8 cellular contexts compared by ENCODE assay signal in genomic region chr14:69400154-69400553, GRCh38. TPM values are rescaled to one million over a fixed set of nuclear protein-coding genes. Genes with fewer than 3 reads are reported as not detected.
DNase-seq lines count a peak whose midpoint lies in the region; ATAC-seq and TF ChIP-seq lines count a peak whose summit lies in the region.

No MANE protein-coding gene starts in this region.

- peak overlapping the region; percentile 97 for H3K4me2 ChIP-seq in PC-9
- peak overlapping the region; percentile 39 for H3K4me2 ChIP-seq in trophoblast cell (ENCODE audit: low read length)

- CTCF ChIA-PET in PC-9 (lab: Charles Lee) = no interaction called here

- H3K4me3 Mint-ChIP-seq in endodermal cell = peak overlapping the region; percentile 93

- peaks cover 95% of the 10 kb centered on the region for H3K79me2 ChIP-seq in PC-9 (ENCODE audit: low read depth)
- peaks cover 16% of the 10 kb centered on the region for H3K79me2 ChIP-seq in trophoblast cell (ENCODE audit: control insufficient read depth, insufficient read depth, low read length, poor library complexity)

- H3K23ac ChIP-seq in trophoblast cell (ENCODE audit: low read length) = no peak overlapping the region

- peaks cover 6% of the 10 kb centered on the region; the same call in 1 of the 2 replicates for H3F3A ChIP-seq in PC-9 (ENCODE audit: insufficient read depth, low read depth)

- H2BK120ac ChIP-seq in trophoblast cell (ENCODE audit: insufficient read depth, low read length, poor library complexity) = no peak overlapping the region

- no peak overlapping the region for H2BK5ac ChIP-seq in trophoblast cell (ENCODE audit: low read depth, low read length, poor library complexity)

- no peak overlapping the region for H4K12ac ChIP-seq in trophoblast cell (ENCODE audit: low read depth, low read length)

- H4K91ac ChIP-seq in trophoblast cell (ENCODE audit: low read depth, low read length) = no peak overlapping the region

- H3K4me1 Mint-ChIP-seq in endodermal cell = peaks cover 27% of the 10 kb centered on the region

- no peak overlapping the region for H3K14ac ChIP-seq in trophoblast cell (ENCODE audit: low read length)

- H3K4me1 ChIP-seq in PC-9 (replicated peaks; ENCODE audit: insufficient read depth) = peaks cover 46% of the 10 kb centered on the region
- H3K4me1 ChIP-seq in endodermal cell (ENCODE audit: control insufficient read depth, insufficient read depth, low read length) = no peaks in the 10 kb centered on the region
- peaks cover 3 to 16% of the 10 kb centered on the region in 2 experiments for H3K4me1 ChIP-seq in trophoblast cell (ENCODE audit: control insufficient read depth in 1 of 2, insufficient read depth in 2 of 2, low read length in 2 of 2)

- 88 to 91% methylated on average over 6 of the region's 6 CpGs for WGBS in endodermal cell (ENCODE audit: insufficient coverage in 1 of 2, insufficient read length in 1 of 2), 2 experiments
- no CpG with 5 or more reads among the region's 6 CpGs for WGBS in trophoblast cell (ENCODE audit: extremely low coverage, insufficient coverage, insufficient read length)

- no peak overlapping the region for H3K4ac ChIP-seq in trophoblast cell (ENCODE audit: low read depth, low read length)

- H3K79me1 ChIP-seq in trophoblast cell (ENCODE audit: low read length) = peaks cover 9% of the 10 kb centered on the region

- H3K4me3 ChIP-seq in GM12864 (ENCODE audit: low read depth, low read length) = peak overlapping the region; percentile 99; the same call in 1 of the 2 replicates
- H3K4me3 ChIP-seq in PC-9 = peak overlapping the region; percentile 96
- peak overlapping the region; percentile 95 for H3K4me3 ChIP-seq in endodermal cell (ENCODE audit: low read length)
- H3K4me3 ChIP-seq in trophoblast cell (ENCODE audit: low read depth, low read length) = no peak overlapping the region

- intact Hi-C loops in PC-9 (cut with micrococcal nuclease; ENCODE audit: unreplicated experiment) = no loop called here

- BruUV-seq in PC-9 (replicated peaks; lab: Mats Ljungman, UMichigan) = no TSS peak

- H3K9ac ChIP-seq in endodermal cell (ENCODE audit: extremely low read depth, low read length, poor library complexity, severe bottlenecking) = no peak overlapping the region
- no peak overlapping the region for H3K9ac ChIP-seq in trophoblast cell (ENCODE audit: low read length)

- POLR2A ChIA-PET in PC-9 (lab: Charles Lee; ENCODE audit: unreplicated experiment) = no interaction called here

- H4K8ac ChIP-seq in trophoblast cell (ENCODE audit: low read depth, low read length) = no peak overlapping the region

- peaks cover 24% of the 10 kb centered on the region for H3K36me3 Mint-ChIP-seq in endodermal cell (ENCODE audit: low read depth)

- H3K27me3 Mint-ChIP-seq in endodermal cell (ENCODE audit: insufficient read depth) = no peaks in the 10 kb centered on the region

- H3K9me3 ChIP-seq in PC-9 (ENCODE audit: insufficient read depth, low read depth) (no peaks in the 10 kb centered on the region), endodermal cell (ENCODE audit: control insufficient read depth, low read length) (no peaks in the 10 kb centered on the region), trophoblast cell (ENCODE audit: insufficient read depth, low read depth, low read length) (no peaks in the 10 kb centered on the region)

- H2BK12ac ChIP-seq in trophoblast cell (ENCODE audit: low read length) = no peak overlapping the region

- H3K27me3 ChIP-seq in PC-9 (ENCODE audit: insufficient read depth, low read depth) (no peaks in the 10 kb centered on the region), endodermal cell (ENCODE audit: control insufficient read depth, insufficient read depth, low read length, poor library complexity, severe bottlenecking) (no peaks in the 10 kb centered on the region), trophoblast cell (ENCODE audit: insufficient read depth, low read length) (no peaks in the 10 kb centered on the region)

- DNase-seq in GM12864 (ENCODE audit: low read depth) = no peak
- DNase-seq in PC-9 = no peak
- DNase-seq in endodermal cell = no peak
- no peak for DNase-seq in trophoblast cell
- no peak for DNase-seq in DMS114 treated with DMSO at 0.1 percent for 48 hours (lab: John Stamatoyannopoulos, UW; ENCODE audit: unreplicated experiment)
- DNase-seq in UCSD-AML1 (lab: John Stamatoyannopoulos, UW; ENCODE audit: unreplicated experiment) = no peak
- DNase-seq in mucosa of gallbladder (ENCODE audit: low spot score) = no peak

- no peak overlapping the region for H3K18ac ChIP-seq in trophoblast cell (ENCODE audit: low read length)

- no peak overlapping the region for H2AK5ac ChIP-seq in trophoblast cell (ENCODE audit: low read length)

- no peaks in the 10 kb centered on the region for H3K9me3 Mint-ChIP-seq in endodermal cell

- ATAC-seq in GM19395 (IDR thresholded peaks at IDR 0.05; ENCODE audit: unreplicated experiment) = no peak

- no peaks in the 10 kb centered on the region for H3K9me2 ChIP-seq in PC-9 (ENCODE audit: insufficient read depth)

- H4K20me1 ChIP-seq in PC-9 (ENCODE audit: insufficient read depth) = peaks cover 65% of the 10 kb centered on the region

- H3K27ac ChIP-seq in PC-9 (no peak overlapping the region), endodermal cell (ENCODE audit: low read depth, low read length) (no peak overlapping the region), trophoblast cell (ENCODE audit: low read depth, low read length) (no peak overlapping the region)

- peaks cover 18% of the 10 kb centered on the region; the same call in 1 of the 2 replicates for H3K36me3 ChIP-seq in PC-9 (ENCODE audit: low read depth)
- H3K36me3 ChIP-seq in endodermal cell (ENCODE audit: control insufficient read depth, insufficient read depth, low read length) = peaks cover 30% of the 10 kb centered on the region
- H3K36me3 ChIP-seq in trophoblast cell (ENCODE audit: control insufficient read depth in 1 of 2, insufficient read depth in 2 of 2, low read length in 2 of 2) = peaks cover 2 to 5% of the 10 kb centered on the region in 2 experiments

- no peak overlapping the region for H2AFZ ChIP-seq in PC-9
- H2AFZ ChIP-seq in trophoblast cell (ENCODE audit: insufficient read depth, low read length, poor library complexity) = no peak overlapping the region

- no peak for TF ChIP-seq CTCF in GM12864 (IDR thresholded peaks at IDR 0.05; ENCODE audit: low read depth, low read length, missing control alignments)
- TF ChIP-seq CTCF in PC-9 (conservative IDR thresholded peaks at IDR 0.05) = no peak
- no peak for TF ChIP-seq CTCF in endodermal cell (conservative IDR thresholded peaks at IDR 0.05)

- no peak overlapping the region for H3K27ac Mint-ChIP-seq in endodermal cell

RNA-seq across cellular contexts. Expression of gene SLC39A9, which starts 1.7 kb away (rescaled TPM):
- total RNA-seq in PC-9 (2021) = 78.7 and 95.1 TPM in 2 replicates
- total RNA-seq in endodermal cell = 10 to 100 TPM; 40.8 to 53.8 TPM
- polyA plus RNA-seq in endodermal cell (2013, experiment 1 of 2) = 42.4 TPM
- polyA plus RNA-seq in endodermal cell (2013, experiment 2 of 2) = 38.2 TPM
- 41.2 and 42.9 TPM in 2 replicates for polyA plus RNA-seq in trophoblast cell (2013)
- total RNA-seq in mucosa of gallbladder = 71.2 TPM

RNA-seq across cellular contexts. Expression of gene ERH, which starts 2.1 kb away (rescaled TPM):
- total RNA-seq in PC-9 (2021) (197 and 347 TPM in 2 replicates), endodermal cell (100 to 1,000 TPM; 325 to 340 TPM), mucosa of gallbladder (136 TPM)
- 284 TPM for polyA plus RNA-seq in endodermal cell (2013, experiment 1 of 2)
- polyA plus RNA-seq in endodermal cell (2013, experiment 2 of 2) = 267 TPM
- polyA plus RNA-seq in trophoblast cell (2013) = 159 TPM in 2 replicates
